10 cellular contexts compared by ENCODE assay signal in genomic region chr4:52588771-52589591, GRCh38.
DNase-seq lines count a peak whose midpoint lies in the region; ATAC-seq, FAIRE-seq and TF ChIP-seq lines count a peak whose summit lies in the region.
"Had no signal": no experiment of that assay in that cellular context is flagged by ENCODE, and none has a peak within 500 bp of the region (broad histone marks: within the 10 kb centered on the region; RNA-seq: fewer than 3 reads in every experiment).

No MANE protein-coding gene starts in this region.

- H3K79me2 ChIP-seq in astrocyte (ENCODE audit: insufficient read depth, low read length) = no peaks in the 10 kb centered on the region

- no peak for TF ChIP-seq CTCF in RWPE2 (IDR thresholded peaks at IDR 0.05; ENCODE audit: poor library complexity, severe bottlenecking)
- TF ChIP-seq CTCF in astrocyte (IDR thresholded peaks at IDR 0.05; ENCODE audit: insufficient read depth, low read depth, low read length) = no peak
- no peak for TF ChIP-seq CTCF in left lung (IDR thresholded peaks at IDR 0.05)

- peaks cover 5% of the 10 kb centered on the region for H3K36me3 Mint-ChIP-seq in astrocyte (ENCODE audit: low read depth, unreplicated experiment)
- H3K36me3 Mint-ChIP-seq in stimulated activated memory B cell treated with anti-CD40 and anti-IgM and Interleukin-4, amounts not matched to agents 10 μg/mL and 1 μg/mL and 100 μg/mL, for 72 hours = peaks cover 11% of the 10 kb centered on the region

- H3K9ac ChIP-seq in astrocyte (ENCODE audit: low read length) = peak overlapping the region; percentile 71

- H3K27me3 Mint-ChIP-seq in astrocyte (ENCODE audit: low read depth, unreplicated experiment) = no peaks in the 10 kb centered on the region
- H3K27me3 Mint-ChIP-seq in stimulated activated memory B cell treated with anti-CD40 and anti-IgM and Interleukin-4, amounts not matched to agents 10 μg/mL and 1 μg/mL and 100 μg/mL, for 72 hours = no peaks in the 10 kb centered on the region

- H3K27me3 ChIP-seq in RWPE2 (ENCODE audit: insufficient read depth, poor library complexity, severe bottlenecking) (no peaks in the 10 kb centered on the region), astrocyte (ENCODE audit: insufficient read depth, low read length) (no peaks in the 10 kb centered on the region), left lung (no peaks in the 10 kb centered on the region), H7 (ENCODE audit: control insufficient read depth, insufficient read depth, low read length) (no peaks in the 10 kb centered on the region)

- no peaks in the 10 kb centered on the region for H3K9me3 ChIP-seq in RWPE2 (ENCODE audit: severe bottlenecking)
- H3K9me3 ChIP-seq in astrocyte (ENCODE audit: insufficient read depth, low read depth, low read length) = no peaks in the 10 kb centered on the region
- no peaks in the 10 kb centered on the region for H3K9me3 ChIP-seq in left lung

- FAIRE-seq in astrocyte (lab: Jason Lieb, UNC) = peak; percentile 94
- FAIRE-seq: colon, D721Med had no signal

- H3K9me3 Mint-ChIP-seq in astrocyte (ENCODE audit: unreplicated experiment) = no peaks in the 10 kb centered on the region
- no peaks in the 10 kb centered on the region for H3K9me3 Mint-ChIP-seq in stimulated activated memory B cell treated with anti-CD40 and anti-IgM and Interleukin-4, amounts not matched to agents 10 μg/mL and 1 μg/mL and 100 μg/mL, for 72 hours

- intact Hi-C loops in left lung (cut with DNase I) = no loop called here

- H3K4me3 ChIP-seq in RWPE2 (ENCODE audit: severe bottlenecking) = no peak overlapping the region
- no peak overlapping the region for H3K4me3 ChIP-seq in astrocyte (ENCODE audit: insufficient read depth, low read depth, low read length)
- no peak overlapping the region for H3K4me3 ChIP-seq in left lung
- H3K4me3 ChIP-seq in H7 (ENCODE audit: insufficient read depth, low read depth, low read length) = no peak overlapping the region

- DNase-seq in AG08395 (ENCODE audit: low spot score) (peak; percentile 22), RWPE2 (ENCODE audit: low spot score) (no peak), astrocyte (ENCODE audit: low read depth) (peak; percentile 96), left lung (no peak), hypothalamus (lab: John Stamatoyannopoulos, UW) (no peak), H7 (no peak)

- H3K36me3 ChIP-seq in RWPE2 (ENCODE audit: low read depth) (no peaks in the 10 kb centered on the region), astrocyte (ENCODE audit: insufficient read depth, low read length) (no peaks in the 10 kb centered on the region), left lung (no peaks in the 10 kb centered on the region), H7 (replicated peaks; ENCODE audit: control insufficient read depth, insufficient read depth, low read length) (no peaks in the 10 kb centered on the region; the same call in 1 of the 2 replicates)

- peaks cover 53% of the 10 kb centered on the region for H3K4me1 Mint-ChIP-seq in astrocyte (ENCODE audit: low read depth, unreplicated experiment)
- no peaks in the 10 kb centered on the region for H3K4me1 Mint-ChIP-seq in stimulated activated memory B cell treated with anti-CD40 and anti-IgM and Interleukin-4, amounts not matched to agents 10 μg/mL and 1 μg/mL and 100 μg/mL, for 72 hours

- H3K27ac ChIP-seq in RWPE2 (ENCODE audit: poor library complexity, severe bottlenecking) (no peak overlapping the region), astrocyte (ENCODE audit: low read depth, low read length) (peak overlapping the region; percentile 91), left lung (peak overlapping the region in 1 of 2 donors; percentile 33)

- H3K27ac Mint-ChIP-seq in astrocyte (ENCODE audit: unreplicated experiment) = peak overlapping the region; percentile 84
- no peak overlapping the region for H3K27ac Mint-ChIP-seq in stimulated activated memory B cell treated with anti-CD40 and anti-IgM and Interleukin-4, amounts not matched to agents 10 μg/mL and 1 μg/mL and 100 μg/mL, for 72 hours

- no peaks in the 10 kb centered on the region for H4K20me1 ChIP-seq in astrocyte (ENCODE audit: insufficient read depth, low read length)

- H2AFZ ChIP-seq in astrocyte (ENCODE audit: low read depth, low read length) = peak overlapping the region; percentile 1

- no peak overlapping the region for H3K4me3 Mint-ChIP-seq in astrocyte (ENCODE audit: unreplicated experiment)
- no peak overlapping the region for H3K4me3 Mint-ChIP-seq in stimulated activated memory B cell treated with anti-CD40 and anti-IgM and Interleukin-4, amounts not matched to agents 10 μg/mL and 1 μg/mL and 100 μg/mL, for 72 hours

- no peaks in the 10 kb centered on the region for H3K4me1 ChIP-seq in RWPE2 (ENCODE audit: insufficient read depth, poor library complexity, severe bottlenecking)
- H3K4me1 ChIP-seq in astrocyte (ENCODE audit: insufficient read depth, low read length) = peaks cover 17% of the 10 kb centered on the region
- no peaks in the 10 kb centered on the region for H3K4me1 ChIP-seq in left lung

- ATAC-seq in RWPE2 (ENCODE audit: low read depth) (peak; percentile 52), left lung (peak; percentile 33), GM21381 (IDR thresholded peaks at IDR 0.05; ENCODE audit: unreplicated experiment) (no peak)
- no peak for ATAC-seq in stimulated activated memory B cell treated with anti-CD40 and anti-IgM and Interleukin-4, amounts not matched to agents 10 μg/mL and 1 μg/mL and 100 μg/mL, for 72 hours

- H3K4me2 ChIP-seq in astrocyte (ENCODE audit: low read length) = peak overlapping the region; percentile 45

Comparison
In these comparisons a context has a peak if more than half of its experiments do, and no peak if none do; other contexts are left out.
1. DNase-seq: peak in AG08395 (single experiment) and astrocyte (single experiment); none in RWPE2 (single experiment), left lung (0 of 2), hypothalamus (0 of 51) and H7 (single experiment).
2. ATAC-seq: peak in RWPE2 (single experiment) and left lung (single experiment); none in stimulated activated memory B cell treated with anti-CD40 and anti-IgM and Interleukin-4, amounts not matched to agents 10 μg/mL and 1 μg/mL and 100 μg/mL, for 72 hours (single experiment) and GM21381 (single experiment).